In genomic region chr9:96436456-96437126, GRCh38 we compare ENCODE assay signal across 1 cellular context.
TF ChIP-seq lines count a peak whose summit lies in the region.

No MANE protein-coding gene starts in this region.

TF ChIP-seq in HepG2, 621 proteins besides CTCF, POLR2A, EP300 and RAD21 (continued from another document and continues in another):
- TF ChIP-seq NFKBIZ (CRISPR knock-in tag; IDR thresholded peaks at IDR 0.05) = no peak
- TF ChIP-seq NPAS2 (CRISPR knock-in tag; IDR thresholded peaks at IDR 0.05; ENCODE audit: borderline replicate concordance) = no peak
- TF ChIP-seq, protein P1, sequence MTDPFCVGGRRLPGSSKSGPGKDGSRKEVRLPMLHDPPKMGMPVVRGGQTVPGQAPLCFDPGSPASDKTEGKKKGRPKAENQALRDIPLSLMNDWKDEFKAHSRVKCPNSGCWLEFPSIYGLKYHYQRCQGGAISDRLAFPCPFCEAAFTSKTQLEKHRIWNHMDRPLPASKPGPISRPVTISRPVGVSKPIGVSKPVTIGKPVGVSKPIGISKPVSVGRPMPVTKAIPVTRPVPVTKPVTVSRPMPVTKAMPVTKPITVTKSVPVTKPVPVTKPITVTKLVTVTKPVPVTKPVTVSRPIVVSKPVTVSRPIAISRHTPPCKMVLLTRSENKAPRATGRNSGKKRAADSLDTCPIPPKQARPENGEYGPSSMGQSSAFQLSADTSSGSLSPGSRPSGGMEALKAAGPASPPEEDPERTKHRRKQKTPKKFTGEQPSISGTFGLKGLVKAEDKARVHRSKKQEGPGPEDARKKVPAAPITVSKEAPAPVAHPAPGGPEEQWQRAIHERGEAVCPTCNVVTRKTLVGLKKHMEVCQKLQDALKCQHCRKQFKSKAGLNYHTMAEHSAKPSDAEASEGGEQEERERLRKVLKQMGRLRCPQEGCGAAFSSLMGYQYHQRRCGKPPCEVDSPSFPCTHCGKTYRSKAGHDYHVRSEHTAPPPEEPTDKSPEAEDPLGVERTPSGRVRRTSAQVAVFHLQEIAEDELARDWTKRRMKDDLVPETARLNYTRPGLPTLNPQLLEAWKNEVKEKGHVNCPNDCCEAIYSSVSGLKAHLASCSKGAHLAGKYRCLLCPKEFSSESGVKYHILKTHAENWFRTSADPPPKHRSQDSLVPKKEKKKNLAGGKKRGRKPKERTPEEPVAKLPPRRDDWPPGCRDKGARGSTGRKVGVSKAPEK (CRISPR knock-in tag; IDR thresholded peaks at IDR 0.05; ENCODE audit: borderline replicate concordance) = no peak
- TF ChIP-seq NR2F1 (CRISPR knock-in tag; IDR thresholded peaks at IDR 0.05) = peak; percentile 4 to 55; a peak in 2 of 4 replicates
- peak; percentile 79; the same call in 1 of the 2 replicates for TF ChIP-seq ZIK1 (CRISPR knock-in tag; IDR thresholded peaks at IDR 0.05; ENCODE audit: borderline replicate concordance, low read depth)
- peak; percentile 80 for TF ChIP-seq ZBTB43 (CRISPR knock-in tag; conservative IDR thresholded peaks at IDR 0.05)
- peak; percentile 49; the same call in 1 of the 2 replicates for TF ChIP-seq BRCA1 (CRISPR knock-in tag; IDR thresholded peaks at IDR 0.05)
- TF ChIP-seq, protein P2, sequence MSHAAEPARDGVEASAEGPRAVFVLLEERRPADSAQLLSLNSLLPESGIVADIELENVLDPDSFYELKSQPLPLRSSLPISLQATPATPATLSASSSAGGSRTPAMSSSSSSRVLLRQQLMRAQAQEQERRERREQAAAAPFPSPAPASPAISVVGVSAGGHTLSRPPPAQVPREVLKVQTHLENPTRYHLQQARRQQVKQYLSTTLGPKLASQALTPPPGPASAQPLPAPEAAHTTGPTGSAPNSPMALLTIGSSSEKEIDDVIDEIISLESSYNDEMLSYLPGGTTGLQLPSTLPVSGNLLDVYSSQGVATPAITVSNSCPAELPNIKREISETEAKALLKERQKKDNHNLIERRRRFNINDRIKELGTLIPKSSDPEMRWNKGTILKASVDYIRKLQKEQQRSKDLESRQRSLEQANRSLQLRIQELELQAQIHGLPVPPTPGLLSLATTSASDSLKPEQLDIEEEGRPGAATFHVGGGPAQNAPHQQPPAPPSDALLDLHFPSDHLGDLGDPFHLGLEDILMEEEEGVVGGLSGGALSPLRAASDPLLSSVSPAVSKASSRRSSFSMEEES (CRISPR knock-in tag; IDR thresholded peaks at IDR 0.05) = peak; percentile 94
- TF ChIP-seq ZNF788 (CRISPR knock-in tag; IDR thresholded peaks at IDR 0.05; ENCODE audit: borderline replicate concordance) = peak; percentile 84; the same call in 1 of the 2 replicates
- TF ChIP-seq, protein P3, sequence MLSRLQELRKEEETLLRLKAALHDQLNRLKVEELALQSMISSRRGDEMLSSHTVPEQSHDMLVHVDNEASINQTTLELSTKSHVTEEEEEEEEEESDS (CRISPR knock-in tag; IDR thresholded peaks at IDR 0.05; ENCODE audit: borderline replicate concordance) = no peak
- peak; percentile 40; the same call in 1 of the 2 replicates for TF ChIP-seq HOMEZ (CRISPR knock-in tag; IDR thresholded peaks at IDR 0.05; ENCODE audit: low read depth)
- peak; percentile 68 for TF ChIP-seq KLF9 (CRISPR knock-in tag; IDR thresholded peaks at IDR 0.05; ENCODE audit: low read depth)
- TF ChIP-seq SAP130 (CRISPR knock-in tag; IDR thresholded peaks at IDR 0.05; ENCODE audit: low read depth) = peak; percentile 95
- TF ChIP-seq ZNF572 (CRISPR knock-in tag; IDR thresholded peaks at IDR 0.05) = no peak
- peak; percentile 72; the same call in 1 of the 2 replicates for TF ChIP-seq ZBTB20 (CRISPR knock-in tag; IDR thresholded peaks at IDR 0.05; ENCODE audit: borderline replicate concordance, low read depth)
- TF ChIP-seq ZNF253 (CRISPR knock-in tag; IDR thresholded peaks at IDR 0.05; ENCODE audit: borderline replicate concordance) = 0 out of 2 replicates have a peak, but pooled peaks have one; percentile 52
- no peak for TF ChIP-seq ZNF740 (CRISPR knock-in tag; IDR thresholded peaks at IDR 0.05)
- no peak for TF ChIP-seq REXO4 (CRISPR knock-in tag; IDR thresholded peaks at IDR 0.05; ENCODE audit: borderline replicate concordance)
- peak; percentile 90 for TF ChIP-seq ARNTL (CRISPR knock-in tag; IDR thresholded peaks at IDR 0.05)
- no peak for TF ChIP-seq SMAD9 (CRISPR knock-in tag; IDR thresholded peaks at IDR 0.05)
- no peak for TF ChIP-seq ZNF124 (CRISPR knock-in tag; IDR thresholded peaks at IDR 0.05)
- TF ChIP-seq, protein P4, sequence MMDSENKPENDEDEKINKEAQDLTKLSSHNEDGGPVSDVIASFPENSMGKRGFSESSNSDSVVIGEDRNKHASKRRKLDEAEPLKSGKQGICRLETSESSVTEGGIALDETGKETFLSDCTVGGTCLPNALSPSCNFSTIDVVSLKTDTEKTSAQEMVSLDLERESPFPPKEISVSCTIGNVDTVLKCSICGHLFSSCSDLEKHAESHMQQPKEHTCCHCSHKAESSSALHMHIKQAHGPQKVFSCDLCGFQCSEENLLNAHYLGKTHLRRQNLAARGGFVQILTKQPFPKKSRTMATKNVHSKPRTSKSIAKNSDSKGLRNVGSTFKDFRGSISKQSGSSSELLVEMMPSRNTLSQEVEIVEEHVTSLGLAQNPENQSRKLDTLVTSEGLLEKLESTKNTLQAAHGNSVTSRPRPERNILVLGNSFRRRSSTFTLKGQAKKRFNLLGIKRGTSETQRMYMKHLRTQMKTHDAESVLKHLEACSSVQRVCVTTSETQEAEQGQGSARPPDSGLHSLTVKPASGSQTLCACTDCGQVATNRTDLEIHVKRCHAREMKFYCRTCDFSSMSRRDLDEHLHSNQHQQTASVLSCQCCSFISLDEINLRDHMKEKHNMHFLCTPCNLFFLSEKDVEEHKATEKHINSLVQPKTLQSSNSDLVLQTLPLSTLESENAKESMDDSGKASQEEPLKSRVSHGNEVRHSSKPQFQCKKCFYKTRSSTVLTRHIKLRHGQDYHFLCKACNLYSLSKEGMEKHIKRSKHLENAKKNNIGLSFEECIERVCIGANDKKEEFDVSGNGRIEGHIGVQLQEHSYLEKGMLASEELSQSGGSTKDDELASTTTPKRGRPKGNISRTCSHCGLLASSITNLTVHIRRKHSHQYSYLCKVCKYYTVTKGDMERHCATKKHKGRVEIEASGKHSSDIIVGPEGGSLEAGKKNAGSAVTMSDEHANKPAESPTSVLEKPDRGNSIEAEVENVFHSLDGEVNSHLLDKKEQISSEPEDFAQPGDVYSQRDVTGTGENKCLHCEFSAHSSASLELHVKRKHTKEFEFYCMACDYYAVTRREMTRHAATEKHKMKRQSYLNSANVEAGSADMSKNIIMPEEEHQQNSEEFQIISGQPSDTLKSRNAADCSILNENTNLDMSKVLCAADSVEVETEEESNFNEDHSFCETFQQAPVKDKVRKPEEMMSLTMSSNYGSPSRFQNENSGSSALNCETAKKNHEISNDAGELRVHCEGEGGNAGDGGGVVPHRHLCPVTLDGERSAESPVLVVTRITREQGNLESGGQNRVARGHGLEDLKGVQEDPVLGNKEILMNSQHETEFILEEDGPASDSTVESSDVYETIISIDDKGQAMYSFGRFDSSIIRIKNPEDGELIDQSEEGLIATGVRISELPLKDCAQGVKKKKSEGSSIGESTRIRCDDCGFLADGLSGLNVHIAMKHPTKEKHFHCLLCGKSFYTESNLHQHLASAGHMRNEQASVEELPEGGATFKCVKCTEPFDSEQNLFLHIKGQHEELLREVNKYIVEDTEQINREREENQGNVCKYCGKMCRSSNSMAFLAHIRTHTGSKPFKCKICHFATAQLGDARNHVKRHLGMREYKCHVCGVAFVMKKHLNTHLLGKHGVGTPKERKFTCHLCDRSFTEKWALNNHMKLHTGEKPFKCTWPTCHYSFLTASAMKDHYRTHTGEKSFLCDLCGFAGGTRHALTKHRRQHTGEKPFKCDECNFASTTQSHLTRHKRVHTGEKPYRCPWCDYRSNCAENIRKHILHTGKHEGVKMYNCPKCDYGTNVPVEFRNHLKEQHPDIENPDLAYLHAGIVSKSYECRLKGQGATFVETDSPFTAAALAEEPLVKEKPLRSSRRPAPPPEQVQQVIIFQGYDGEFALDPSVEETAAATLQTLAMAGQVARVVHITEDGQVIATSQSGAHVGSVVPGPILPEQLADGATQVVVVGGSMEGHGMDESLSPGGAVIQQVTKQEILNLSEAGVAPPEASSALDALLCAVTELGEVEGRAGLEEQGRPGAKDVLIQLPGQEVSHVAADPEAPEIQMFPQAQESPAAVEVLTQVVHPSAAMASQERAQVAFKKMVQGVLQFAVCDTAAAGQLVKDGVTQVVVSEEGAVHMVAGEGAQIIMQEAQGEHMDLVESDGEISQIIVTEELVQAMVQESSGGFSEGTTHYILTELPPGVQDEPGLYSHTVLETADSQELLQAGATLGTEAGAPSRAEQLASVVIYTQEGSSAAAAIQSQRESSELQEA (CRISPR knock-in tag; IDR thresholded peaks at IDR 0.05; ENCODE audit: not compliant biosample characterization) = peak; percentile 55
- TF ChIP-seq U2AF1 (optimal IDR thresholded peaks at IDR 0.05; ENCODE audit: low read depth, low read length) = no peak
- no peak for TF ChIP-seq RBAK (CRISPR knock-in tag; IDR thresholded peaks at IDR 0.05)
- TF ChIP-seq KMT2B (CRISPR knock-in tag; IDR thresholded peaks at IDR 0.05) = no peak; the same call in 1 of the 2 replicates
- peak; percentile 87; the same call in 1 of the 2 replicates for TF ChIP-seq ZBTB38 (CRISPR knock-in tag; IDR thresholded peaks at IDR 0.05)
- TF ChIP-seq ZFY (CRISPR knock-in tag; IDR thresholded peaks at IDR 0.05) = peak; percentile 74
- 0 out of 2 replicates have a peak, but pooled peaks have one; percentile 1 for TF ChIP-seq MAFF (IDR thresholded peaks at IDR 0.05; ENCODE audit: low read depth, low read length)
- peak; percentile 16 for TF ChIP-seq MED8 (CRISPR knock-in tag; IDR thresholded peaks at IDR 0.05; ENCODE audit: insufficient replicate concordance)
- TF ChIP-seq CCAR2 (optimal IDR thresholded peaks at IDR 0.05; ENCODE audit: low read depth, low read length) = no peak
- TF ChIP-seq RFXAP (CRISPR knock-in tag; IDR thresholded peaks at IDR 0.05; ENCODE audit: borderline replicate concordance) = peak; percentile 49; the same call in 1 of the 2 replicates
- TF ChIP-seq ZNF496 (CRISPR knock-in tag; IDR thresholded peaks at IDR 0.05; ENCODE audit: insufficient replicate concordance) = no peak
- TF ChIP-seq, protein P5, sequence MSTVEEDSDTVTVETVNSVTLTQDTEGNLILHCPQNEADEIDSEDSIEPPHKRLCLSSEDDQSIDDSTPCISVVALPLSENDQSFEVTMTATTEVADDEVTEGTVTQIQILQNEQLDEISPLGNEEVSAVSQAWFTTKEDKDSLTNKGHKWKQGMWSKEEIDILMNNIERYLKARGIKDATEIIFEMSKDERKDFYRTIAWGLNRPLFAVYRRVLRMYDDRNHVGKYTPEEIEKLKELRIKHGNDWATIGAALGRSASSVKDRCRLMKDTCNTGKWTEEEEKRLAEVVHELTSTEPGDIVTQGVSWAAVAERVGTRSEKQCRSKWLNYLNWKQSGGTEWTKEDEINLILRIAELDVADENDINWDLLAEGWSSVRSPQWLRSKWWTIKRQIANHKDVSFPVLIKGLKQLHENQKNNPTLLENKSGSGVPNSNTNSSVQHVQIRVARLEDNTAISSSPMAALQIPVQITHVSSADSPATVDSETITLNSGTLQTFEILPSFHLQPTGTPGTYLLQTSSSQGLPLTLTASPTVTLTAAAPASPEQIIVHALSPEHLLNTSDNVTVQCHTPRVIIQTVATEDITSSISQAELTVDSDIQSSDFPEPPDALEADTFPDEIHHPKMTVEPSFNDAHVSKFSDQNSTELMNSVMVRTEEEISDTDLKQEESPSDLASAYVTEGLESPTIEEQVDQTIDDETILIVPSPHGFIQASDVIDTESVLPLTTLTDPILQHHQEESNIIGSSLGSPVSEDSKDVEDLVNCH (CRISPR knock-in tag; IDR thresholded peaks at IDR 0.05) = 0 out of 2 replicates have a peak, but pooled peaks have one; percentile 50
- TF ChIP-seq ZNF44 (CRISPR knock-in tag; IDR thresholded peaks at IDR 0.05) = no peak
- no peak for TF ChIP-seq ZNF567 (CRISPR knock-in tag; IDR thresholded peaks at IDR 0.05; ENCODE audit: borderline replicate concordance)
- TF ChIP-seq ZNF770 (CRISPR knock-in tag; IDR thresholded peaks at IDR 0.05) = no peak
